In genomic region chr6:28724395-28724794, GRCh38 we compare ENCODE assay signal across 26 cellular contexts.
"Had no signal": no experiment of that assay in that cellular context is flagged by ENCODE, and none has a peak within 500 bp of the region (broad histone marks: within the 10 kb centered on the region; RNA-seq: fewer than 3 reads in every experiment).

No MANE protein-coding gene starts in this region.

- H3K27ac ChIP-seq: neutrophil, pancreas, prostate gland, right lobe of liver, sigmoid colon, suprapubic skin, testis, tibial artery, transverse colon, upper lobe of right lung, vagina had no signal

- H3K9me3 ChIP-seq: neutrophil, pancreas, prostate gland, right lobe of liver, sigmoid colon, suprapubic skin, testis, tibial artery, transverse colon, upper lobe of right lung, vagina had no signal

- FAIRE-seq: pancreas, small intestine had no signal

- ATAC-seq: naive thymus-derived CD8-positive, alpha-beta T cell; natural killer cell treated with Interleukin-12 subunit alpha and Interleukin-12 subunit beta and Interleukin-15 and Interleukin-18, amount 100 ng/mL, for 72 hours; pancreas; right cardiac atrium; right lobe of liver; stimulated activated memory B cell treated with anti-CD40 and anti-IgM and Interleukin-4, amounts not matched to agents 10 μg/mL and 1 μg/mL and 100 μg/mL, for 72 hours; stimulated activated naive CD8-positive, alpha-beta T cell treated with anti-CD3 and anti-CD28 coated beads, Interleukin-15, amount 100 ng/mL, for 72 hours; stimulated activated naive CD8-positive, alpha-beta T cell treated with anti-CD3 and anti-CD28 coated beads, Interleukin-15, Interleukin-2, amounts not matched to agents 100 U/mL and 50 U/mL, for 24 hours; upper lobe of right lung had no signal

- H3K4me1 ChIP-seq: pancreas, prostate gland, testis, upper lobe of right lung, vagina had no signal

- DNase-seq: naive thymus-derived CD8-positive, alpha-beta T cell; nephron progenitor cell; nucleus accumbens; pancreas; right cardiac atrium; right lobe of liver; sigmoid colon; small intestine; stimulated activated CD4-positive, alpha-beta T cell treated with anti-CD3 and anti-CD28 coated beads, Interleukin-15, amount 100 ng/mL, for 24 hours; stimulated activated CD4-positive, alpha-beta T cell treated with anti-CD3 and anti-CD28 coated beads, Interleukin-4, amount 100 ng/mL, for 1 hour; stimulated activated CD4-positive, alpha-beta T cell treated with anti-CD3 and anti-CD28 coated beads, Interleukin-4, amount 100 ng/mL, for 4 hours; stimulated activated CD8-positive, alpha-beta memory T cell treated with anti-CD3 and anti-CD28 coated beads, Interleukin-4, amount 100 ng/mL, for 48 hours; stimulated activated naive CD4-positive, alpha-beta T cell; stimulated activated naive CD8-positive, alpha-beta T cell treated with anti-CD3 and anti-CD28 coated beads, Interleukin-15, amount 100 ng/mL, for 72 hours; stimulated activated naive CD8-positive, alpha-beta T cell treated with anti-CD3 and anti-CD28 coated beads, Interleukin-15, Interleukin-2, amounts not matched to agents 100 U/mL and 50 U/mL, for 24 hours; substantia nigra; testis; tibial artery; transverse colon; upper lobe of right lung had no signal

- H3K4me3 ChIP-seq: pancreas, prostate gland, right lobe of liver, sigmoid colon, suprapubic skin, testis, tibial artery, transverse colon, upper lobe of right lung, vagina had no signal

- H3K36me3 ChIP-seq: neutrophil, pancreas, prostate gland, right lobe of liver, sigmoid colon, suprapubic skin, tibial artery, transverse colon, upper lobe of right lung, vagina had no signal

- H3K27me3 ChIP-seq: testis, vagina had no signal
